Comparison of ENCODE assay signal across 8 cellular contexts in the genomic region with DNA sequence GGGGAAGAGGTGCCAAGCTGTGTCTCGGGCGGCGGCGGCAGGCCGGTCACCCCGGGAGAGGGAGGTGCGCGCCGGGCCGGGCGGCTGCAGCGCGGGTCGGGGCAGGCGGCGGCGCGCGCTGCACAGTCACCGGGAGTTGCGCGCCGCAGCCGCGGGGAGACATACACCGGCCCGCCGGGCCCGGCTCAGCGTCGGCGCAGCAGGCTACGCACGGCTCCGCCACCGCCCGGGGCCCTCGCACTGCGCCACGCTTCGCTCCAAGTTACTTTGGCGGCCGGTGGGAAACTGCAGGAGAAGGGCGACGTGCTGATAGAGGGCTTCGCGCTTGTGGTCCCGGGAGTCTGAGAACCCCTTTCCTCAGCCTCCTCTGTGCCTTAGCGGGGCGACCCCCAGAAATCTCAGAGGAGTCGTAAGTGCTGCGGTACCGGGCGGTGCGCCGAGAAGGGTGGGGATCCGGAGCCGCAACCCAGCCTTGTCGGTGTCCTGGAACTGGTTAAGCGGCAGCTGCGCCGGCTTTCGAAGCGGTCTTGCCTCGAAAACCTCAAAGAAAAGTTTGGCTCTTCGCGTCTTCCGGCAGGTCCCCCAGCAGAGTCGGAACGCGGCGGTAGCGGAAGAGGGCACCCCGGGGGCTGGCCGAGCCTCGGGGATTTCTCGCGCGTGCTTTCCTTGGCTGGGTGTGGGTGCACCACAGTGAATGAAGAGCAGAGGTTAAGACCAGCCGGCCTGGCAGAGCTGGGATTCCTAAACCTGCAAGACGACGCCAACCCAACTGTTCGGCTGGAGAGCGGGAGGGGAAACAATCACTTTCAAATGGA. TPM values are rescaled to one million over a fixed set of nuclear protein-coding genes. Genes with fewer than 3 reads are reported as not detected.
DNase-seq lines count a peak whose midpoint lies in the region; ATAC-seq and TF ChIP-seq lines count a peak whose summit lies in the region.

A gene (minus strand): TSS at position 11 of the 815 bp plus-strand sequence.

- intact Hi-C loops in A673 (cut with micrococcal nuclease; ENCODE audit: unreplicated experiment) (loop anchor here (5.0 to 10.0 kb wide), 9 partner anchors 99 to 1404 kb away; no protein-coding TSS in a partner anchor), heart right ventricle (cut with DNase I) (loop anchor here in 7 of 10 donors (5.0 to 10.0 kb wide), 10 partner anchors 99 to 756 kb away; no protein-coding TSS in a partner anchor), posterior vena cava (cut with DNase I) (no loop called here)

- H3K36me3 ChIP-seq in A673 (ENCODE audit: insufficient read depth, low read length, poor library complexity, severe bottlenecking): no peaks in the 10 kb centered on the region
- H3K36me3 ChIP-seq in heart right ventricle: no peaks in the 10 kb centered on the region

- H3K4me1 ChIP-seq in A673 (ENCODE audit: insufficient read depth, low read length, poor library complexity, severe bottlenecking) (peaks cover 4% of the 10 kb centered on the region), heart right ventricle (peaks cover 0 to 42% (median 35%) of the 10 kb centered on the region in 9 donors)

- DNase-seq in A673 (ENCODE audit: low spot score) (peak; percentile 77), GM12864 (ENCODE audit: low read depth) (no peak), NCI-H748 (lab: John Stamatoyannopoulos, UW; ENCODE audit: unreplicated experiment) (peak; percentile 79), amniotic epithelial cell (ENCODE audit: low read depth) (peak; percentile 46), heart right ventricle (peak; percentile 21 to 38), posterior vena cava (ENCODE audit: low spot score) (peak; percentile 81), SK-N-DZ (ENCODE audit: low spot score) (no peak)

- peak within 1 kb of the TSS; percentile 65 for H3K4me3 ChIP-seq in A673 (ENCODE audit: low read depth, low read length, poor library complexity, severe bottlenecking)
- peak within 1 kb of the TSS; percentile 66 for H3K4me3 ChIP-seq in GM12864 (ENCODE audit: low read depth, low read length)
- H3K4me3 ChIP-seq in heart right ventricle: peak within 1 kb of the TSS; percentile 44 to 73 (median 64)

- POLR2A ChIA-PET in A673 (lab: Charles Lee; ENCODE audit: low non-redundant PET): no interaction called here

- no peaks in the 10 kb centered on the region for H3K9me3 ChIP-seq in A673 (ENCODE audit: low read depth, low read length, poor library complexity, severe bottlenecking)
- H3K9me3 ChIP-seq in heart right ventricle: no peaks in the 10 kb centered on the region

- ATAC-seq in HG02885 (IDR thresholded peaks at IDR 0.05; ENCODE audit: poor library complexity, unreplicated experiment): peak; percentile 45
- ATAC-seq in heart right ventricle: peak; percentile 11 to 43 (median 23)

- BruUV-seq in A673 (replicated peaks; lab: Mats Ljungman, UMichigan): no TSS peak

- TF ChIP-seq CTCF in A673 (conservative IDR thresholded peaks at IDR 0.05; ENCODE audit: low read depth, low read length) (no peak), GM12864 (IDR thresholded peaks at IDR 0.05; ENCODE audit: low read depth, low read length, missing control alignments) (no peak), heart right ventricle (IDR thresholded peaks at IDR 0.05) (no peak)

- 0% methylated on average over 74 to 84 of the region's 84 CpGs for WGBS in heart right ventricle, 2 donors

- H3K27me3 ChIP-seq in A673 (replicated peaks; ENCODE audit: insufficient read depth, low read depth, low read length, poor library complexity) (no peaks in the 10 kb centered on the region), heart right ventricle (peaks cover 0 to 92% (median 29%) of the 10 kb centered on the region in 7 donors)

- peak within 1 kb of the TSS; percentile 78 for H3K27ac ChIP-seq in A673 (ENCODE audit: low read depth, low read length, poor library complexity, severe bottlenecking)
- peak within 1 kb of the TSS; percentile 77 to 93 (median 86) for H3K27ac ChIP-seq in heart right ventricle

- CTCF ChIA-PET in A673 (lab: Charles Lee): interaction anchor here (0.8 kb wide), 1 partner anchor 546 kb away, joined by 3 read pairs; no protein-coding TSS in a partner anchor

RNA-seq across cellular contexts. Expression of the gene that starts here (rescaled TPM):
- 14.0 and 16.7 TPM in 2 replicates for total RNA-seq in A673 (2021)
- total RNA-seq in heart right ventricle: 10 to 100 TPM; 24.4 to 49.4 (median 35.2) TPM
- 1 to 10 TPM; 6.9 to 9.1 TPM for polyA plus RNA-seq in heart right ventricle
- 10 to 100 TPM in 1 of 2 donors, 1 to 10 TPM in 1; 4.2 to 10.2 TPM for total RNA-seq in posterior vena cava
- 8.6 and 12.1 TPM in 2 replicates for polyA plus RNA-seq in SK-N-DZ (2014; cell fraction: cytosol; rRNA removed)
- 11.7 and 12.6 TPM in 2 replicates for polyA plus RNA-seq in SK-N-DZ (2014; cell fraction: nucleus; rRNA removed)

Comparison
In these comparisons a context has a peak if more than half of its experiments do, and no peak if none do; other contexts are left out.
1. DNase-seq: peak in A673 (single experiment), NCI-H748 (single experiment), amniotic epithelial cell (single experiment), heart right ventricle (2 of 2) and posterior vena cava (single experiment); none in GM12864 (single experiment) and SK-N-DZ (single experiment).
2. intact Hi-C loops: an anchor here in A673 (5.0 to 10.0 kb wide) and heart right ventricle (5.0 to 10.0 kb wide); none called in posterior vena cava.
3. Peak in every context shown above with its lines, with median percentiles within 50 percentile points of each other: H3K4me3 ChIP-seq.